In genomic region chr11:102468636-102469195, GRCh38 we compare ENCODE assay signal across 16 cellular contexts. TPM values are rescaled to one million over a fixed set of nuclear protein-coding genes. Genes with fewer than 3 reads are reported as not detected.
DNase-seq lines count a peak whose midpoint lies in the region; FAIRE-seq and TF ChIP-seq lines count a peak whose summit lies in the region.
"Had no signal": no experiment of that assay in that cellular context is flagged by ENCODE, and none has a peak within 500 bp of the region (broad histone marks: within the 10 kb centered on the region; RNA-seq: fewer than 3 reads in every experiment).

No MANE protein-coding gene starts in this region.

- no peak for FAIRE-seq in H54 (lab: Jason Lieb, UNC)
- FAIRE-seq: A204.1 had no signal

- H4K5ac ChIP-seq in mesendoderm (ENCODE audit: low read length), result no peak overlapping the region

- no peak for DNase-seq in activated CD4-positive, alpha-beta T cell treated with anti-CD3 and anti-CD28 coated beads, Interleukin-2, amount 10 ng/mL, durations not matched to agents 7 days and 5 days
- no peak for DNase-seq in activated CD4-positive, alpha-beta T cell treated with anti-CD3 and anti-CD28 coated beads for 1 hour
- DNase-seq in adipocyte (ENCODE audit: low read depth) (no peak), mesendoderm (peak; percentile 48), thyroid gland (no peak), posterior cingulate gyrus (no peak), H54 (ENCODE audit: insufficient read length, low spot score) (no peak), globus pallidus (ENCODE audit: low spot score) (no peak)
- DNase-seq: COR-L47, Karpas-422, NCI-H2081 treated with DMSO at 0.1 percent for 48 hours, NCI-H748 treated with DMSO at 0.1 percent for 48 hours, nephron progenitor cell, SHP77 had no signal

- H4K8ac ChIP-seq in mesendoderm (ENCODE audit: low read depth, low read length), result no peak overlapping the region

- no peak overlapping the region for H3K4ac ChIP-seq in mesendoderm (ENCODE audit: low read depth, low read length)

- H3K9me3 ChIP-seq in adipocyte (ENCODE audit: control insufficient read depth, low read length), result no peaks in the 10 kb centered on the region
- H3K9me3 ChIP-seq in thyroid gland, result no peaks in the 10 kb centered on the region

- H3K4me1 ChIP-seq in adipocyte (ENCODE audit: control insufficient read depth, insufficient read depth, low read length), result peaks cover 11% of the 10 kb centered on the region
- H3K4me1 ChIP-seq in mesendoderm (ENCODE audit: control insufficient read depth, low read depth, low read length), result no peaks in the 10 kb centered on the region
- peaks cover 31 to 39% of the 10 kb centered on the region in 2 donors for H3K4me1 ChIP-seq in thyroid gland

- no peak overlapping the region for H3K56ac ChIP-seq in mesendoderm (ENCODE audit: low read length)

- TF ChIP-seq POLR2A in thyroid gland (IDR thresholded peaks at IDR 0.05) (no peak), H54 (IDR thresholded peaks at IDR 0.05; ENCODE audit: low read depth, low read length) (no peak)

- peaks cover 96% of the 10 kb centered on the region for H3K4me1 Mint-ChIP-seq in activated CD4-positive, alpha-beta T cell treated with anti-CD3 and anti-CD28 coated beads, Interleukin-2, amount 10 ng/mL, durations not matched to agents 7 days and 5 days
- H3K4me1 Mint-ChIP-seq: nephron progenitor cell had no signal

- H3K9ac ChIP-seq in adipocyte (ENCODE audit: low read length), result no peak overlapping the region
- H3K9ac ChIP-seq in mesendoderm (ENCODE audit: low read length), result no peak overlapping the region

- H3K36me3 Mint-ChIP-seq in activated CD4-positive, alpha-beta T cell treated with anti-CD3 and anti-CD28 coated beads, Interleukin-2, amount 10 ng/mL, durations not matched to agents 7 days and 5 days (ENCODE audit: low read depth), result peaks cover 6% of the 10 kb centered on the region

- peaks cover 9% of the 10 kb centered on the region for H3K9me3 Mint-ChIP-seq in activated CD4-positive, alpha-beta T cell treated with anti-CD3 and anti-CD28 coated beads, Interleukin-2, amount 10 ng/mL, durations not matched to agents 7 days and 5 days
- H3K9me3 Mint-ChIP-seq: nephron progenitor cell; stimulated activated naive CD8-positive, alpha-beta T cell treated with anti-CD3 and anti-CD28 coated beads, Interleukin-15, Interleukin-2, amounts not matched to agents 100 ng/mL and 50 ng/mL, for 24 hours had no signal

- H3K4me3 ChIP-seq in adipocyte (ENCODE audit: low read length) (peak overlapping the region; percentile 35), mesendoderm (ENCODE audit: low read length) (no peak overlapping the region), thyroid gland (replicated peaks in 1 of 3) (no peak overlapping the region)

- no peak overlapping the region for H2BK15ac ChIP-seq in mesendoderm (replicated peaks; ENCODE audit: low read depth)

- H3K23ac ChIP-seq in mesendoderm (ENCODE audit: low read length), result no peak overlapping the region

- H3K27me3 ChIP-seq in adipocyte (replicated peaks; ENCODE audit: control insufficient read depth, insufficient read depth, low read length) (no peaks in the 10 kb centered on the region), mesendoderm (ENCODE audit: insufficient read depth, low read length, poor library complexity) (no peaks in the 10 kb centered on the region), thyroid gland (no peaks in the 10 kb centered on the region)

- no peak overlapping the region for H3K4me2 ChIP-seq in mesendoderm (ENCODE audit: low read length)

- no peak overlapping the region for H2AK5ac ChIP-seq in mesendoderm (ENCODE audit: low read length)

- POLR2A ChIA-PET in activated CD4-positive, alpha-beta T cell treated with anti-CD3 and anti-CD28 coated beads, Interleukin-2, amount 10 ng/mL, durations not matched to agents 7 days and 5 days (lab: Charles Lee), result no interaction called here

- no peaks in the 10 kb centered on the region for H3K27me3 Mint-ChIP-seq in activated CD4-positive, alpha-beta T cell treated with anti-CD3 and anti-CD28 coated beads, Interleukin-2, amount 10 ng/mL, durations not matched to agents 7 days and 5 days
- H3K27me3 Mint-ChIP-seq: stimulated activated naive CD8-positive, alpha-beta T cell treated with anti-CD3 and anti-CD28 coated beads, Interleukin-15, Interleukin-2, amounts not matched to agents 100 ng/mL and 50 ng/mL, for 24 hours had no signal

- no peaks in the 10 kb centered on the region for H3K79me2 ChIP-seq in mesendoderm (ENCODE audit: control insufficient read depth, insufficient read depth, low read length)

- H3K4me3 Mint-ChIP-seq in activated CD4-positive, alpha-beta T cell treated with anti-CD3 and anti-CD28 coated beads, Interleukin-2, amount 10 ng/mL, durations not matched to agents 7 days and 5 days, result peak overlapping the region; percentile 31
- H3K4me3 Mint-ChIP-seq: nephron progenitor cell had no signal

- WGBS in mesendoderm (ENCODE audit: extremely low coverage, insufficient coverage, low lambda C conversion rate), result no CpG with 5 or more reads among the region's 6 CpGs
- 82 to 83% methylated on average over 6 of the region's 6 CpGs for WGBS in thyroid gland, 2 donors

- H3K79me1 ChIP-seq in mesendoderm (ENCODE audit: low read length), result no peaks in the 10 kb centered on the region

- no peak for TF ChIP-seq CTCF in thyroid gland (IDR thresholded peaks at IDR 0.05)

- no peak overlapping the region for H2BK120ac ChIP-seq in mesendoderm (ENCODE audit: low read depth, low read length)

- H3K18ac ChIP-seq in mesendoderm (ENCODE audit: low read length), result no peak overlapping the region

- CTCF ChIA-PET in activated CD4-positive, alpha-beta T cell treated with anti-CD3 and anti-CD28 coated beads, Interleukin-2, amount 10 ng/mL, durations not matched to agents 7 days and 5 days (lab: Charles Lee), result no interaction called here

- H3K36me3 ChIP-seq in adipocyte (ENCODE audit: control insufficient read depth, insufficient read depth, low read length, severe bottlenecking) (no peaks in the 10 kb centered on the region), mesendoderm (ENCODE audit: control insufficient read depth, insufficient read depth, low read length) (no peaks in the 10 kb centered on the region), thyroid gland (no peaks in the 10 kb centered on the region)

- H3K27ac Mint-ChIP-seq in activated CD4-positive, alpha-beta T cell treated with anti-CD3 and anti-CD28 coated beads, Interleukin-2, amount 10 ng/mL, durations not matched to agents 7 days and 5 days, result no peak overlapping the region
- H3K27ac Mint-ChIP-seq: nephron progenitor cell; stimulated activated naive CD8-positive, alpha-beta T cell treated with anti-CD3 and anti-CD28 coated beads, Interleukin-15, Interleukin-2, amounts not matched to agents 100 ng/mL and 50 ng/mL, for 24 hours had no signal

- intact Hi-C loops in thyroid gland (cut with DNase I), result no loop called here
- intact Hi-C loops in posterior cingulate gyrus (cut with DNase I), result no loop called here

- H3K27ac ChIP-seq in mesendoderm (ENCODE audit: low read depth, low read length) (no peak overlapping the region), thyroid gland (peak overlapping the region; percentile 17 to 61 (median 51))

- no peak overlapping the region for H2BK5ac ChIP-seq in mesendoderm (ENCODE audit: low read length)

RNA-seq across cellular contexts. Expression of gene TMEM123, which starts 16.2 kb away (rescaled TPM):
- 100 to 1,000 TPM; 489 to 694 TPM for total RNA-seq in activated CD4-positive, alpha-beta T cell treated with anti-CD3 and anti-CD28 coated beads, Interleukin-2, amount 10 ng/mL, durations not matched to agents 7 days and 5 days
- polyA plus RNA-seq in mesendoderm (2013, experiment 1 of 2), result 71.2 TPM
- polyA plus RNA-seq in mesendoderm (2013, experiment 2 of 2), result 71.7 TPM
- total RNA-seq in thyroid gland, result 100 to 1,000 TPM; 282 to 506 (median 336) TPM
